ENCODE assay signal across 17 cellular contexts in the genomic region with DNA sequence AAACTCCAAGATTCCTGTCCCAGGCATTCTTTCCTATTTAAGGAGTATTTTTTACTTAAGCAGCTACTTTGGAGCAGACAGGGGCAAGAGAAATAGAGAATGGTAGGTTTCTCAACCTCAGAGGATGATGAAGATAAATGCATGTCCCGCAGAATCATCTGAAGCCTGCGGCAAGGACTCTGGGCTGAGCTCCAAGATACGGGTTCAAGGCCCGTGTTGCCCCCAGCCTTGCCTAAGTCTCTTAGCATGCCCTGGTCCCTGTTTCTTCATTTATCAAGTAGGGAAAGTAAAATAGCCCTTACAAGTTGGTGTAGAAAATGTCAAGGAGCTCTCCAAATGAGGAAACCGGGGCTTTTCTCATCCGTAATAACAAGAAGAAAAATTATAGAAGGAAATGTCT.
DNase-seq lines count a peak whose midpoint lies in the region; ATAC-seq and TF ChIP-seq lines count a peak whose summit lies in the region.
"Had no signal": no experiment of that assay in that cellular context is flagged by ENCODE, and none has a peak within 500 bp of the region (broad histone marks: within the 10 kb centered on the region; RNA-seq: fewer than 3 reads in every experiment).

No MANE protein-coding gene starts in this region.

- no peak for ATAC-seq in HG02884 (IDR thresholded peaks at IDR 0.05; ENCODE audit: unreplicated experiment)
- ATAC-seq: GM12878, HCT116 had no signal

- H3K9me3 ChIP-seq in esophagus muscularis mucosa = no peaks in the 10 kb centered on the region
- peaks cover 2% of the 10 kb centered on the region for H3K9me3 ChIP-seq in trophoblast cell (ENCODE audit: insufficient read depth, low read depth, low read length)
- no peaks in the 10 kb centered on the region for H3K9me3 ChIP-seq in spleen
- H3K9me3 ChIP-seq: BLaER1 treated with 17β-estradiol and CSF1 and Interleukin-3, amounts not matched to agents 10 nM and 100 nM had no signal

- no peak overlapping the region for H3K23ac ChIP-seq in trophoblast cell (ENCODE audit: low read length)

- H3K4ac ChIP-seq in trophoblast cell (ENCODE audit: low read depth, low read length) = no peak overlapping the region

- H2BK12ac ChIP-seq in trophoblast cell (ENCODE audit: low read length) = no peak overlapping the region

- H3K4me3 ChIP-seq in esophagus muscularis mucosa = no peak overlapping the region
- H3K4me3 ChIP-seq in trophoblast cell (ENCODE audit: low read depth, low read length) = no peak overlapping the region
- H3K4me3 ChIP-seq in spleen = no peak overlapping the region
- H3K4me3 ChIP-seq: BLaER1 treated with 17β-estradiol and CSF1 and Interleukin-3, amounts not matched to agents 10 nM and 100 nM; GM12878; GM23248 had no signal

- TF ChIP-seq EP300 in esophagus muscularis mucosa (IDR thresholded peaks at IDR 0.05) = no peak

- H3K36me3 ChIP-seq in esophagus muscularis mucosa = no peaks in the 10 kb centered on the region
- no peaks in the 10 kb centered on the region for H3K36me3 ChIP-seq in trophoblast cell (ENCODE audit: control insufficient read depth in 1 of 2, insufficient read depth in 2 of 2, low read length in 2 of 2)
- H3K36me3 ChIP-seq in spleen = no peaks in the 10 kb centered on the region
- H3K36me3 ChIP-seq: BLaER1 treated with 17β-estradiol and CSF1 and Interleukin-3, amounts not matched to agents 10 nM and 100 nM had no signal

- H2AK5ac ChIP-seq in trophoblast cell (ENCODE audit: low read length) = no peak overlapping the region

- no peak overlapping the region for H3K14ac ChIP-seq in trophoblast cell (ENCODE audit: low read length)

- no peak overlapping the region for H3K4me2 ChIP-seq in trophoblast cell (ENCODE audit: low read length)
- H3K4me2 ChIP-seq: BLaER1 treated with 17β-estradiol and CSF1 and Interleukin-3, amounts not matched to agents 10 nM and 100 nM had no signal

- no peak overlapping the region for H4K91ac ChIP-seq in trophoblast cell (ENCODE audit: low read depth, low read length)

- no peak overlapping the region for H2BK5ac ChIP-seq in trophoblast cell (ENCODE audit: low read depth, low read length, poor library complexity)

- no peak for TF ChIP-seq CTCF in C4-2B (conservative IDR thresholded peaks at IDR 0.05)
- TF ChIP-seq CTCF in esophagus muscularis mucosa (IDR thresholded peaks at IDR 0.05) = no peak
- TF ChIP-seq CTCF in spleen (IDR thresholded peaks at IDR 0.05 in 8 of 11, conservative IDR thresholded peaks at IDR 0.05 in 3 of 11) = no peak

- H4K8ac ChIP-seq in trophoblast cell (ENCODE audit: low read depth, low read length) = no peak overlapping the region

- no peak overlapping the region for H3K18ac ChIP-seq in trophoblast cell (ENCODE audit: low read length)

- H2AFZ ChIP-seq in trophoblast cell (ENCODE audit: insufficient read depth, low read length, poor library complexity) = no peak overlapping the region
- H2AFZ ChIP-seq: GM23248 had no signal

- DNase-seq in esophagus muscularis mucosa (ENCODE audit: extremely low spot score) = no peak
- peak; percentile 32 to 53 for DNase-seq in trophoblast cell
- peak; percentile 29 for DNase-seq in spleen
- DNase-seq in DMS114 treated with DMSO at 0.1 percent for 48 hours (lab: John Stamatoyannopoulos, UW; ENCODE audit: unreplicated experiment) = no peak
- DNase-seq in erythroblast (lab: John Stamatoyannopoulos, UW) = no peak
- DNase-seq: ACHN; Calu3; CD4-positive, alpha-beta T cell; DMS 273 treated with DMSO at 0.1 percent for 48 hours; DMS79; GM23248 had no signal

- TF ChIP-seq POLR2A in esophagus muscularis mucosa (IDR thresholded peaks at IDR 0.05; ENCODE audit: low read depth) (no peak), spleen (IDR thresholded peaks at IDR 0.05) (no peak), erythroblast (IDR thresholded peaks at IDR 0.05; ENCODE audit: low read length) (no peak)

- H3K27ac ChIP-seq in C4-2B = peak overlapping the region; percentile 8
- peak overlapping the region; percentile 87 to 99 (median 91) for H3K27ac ChIP-seq in esophagus muscularis mucosa (replicated peaks in 1 of 4)
- no peak overlapping the region for H3K27ac ChIP-seq in trophoblast cell (ENCODE audit: low read depth, low read length)
- H3K27ac ChIP-seq in spleen = no peak overlapping the region
- H3K27ac ChIP-seq: BLaER1 treated with 17β-estradiol and CSF1 and Interleukin-3, amounts not matched to agents 10 nM and 100 nM; GM23248; HL-60 had no signal

- H3K79me2 ChIP-seq in trophoblast cell (ENCODE audit: control insufficient read depth, insufficient read depth, low read length, poor library complexity) = peaks cover 2% of the 10 kb centered on the region

- H3K79me1 ChIP-seq in trophoblast cell (ENCODE audit: low read length) = peaks cover 15% of the 10 kb centered on the region

- H2BK120ac ChIP-seq in trophoblast cell (ENCODE audit: insufficient read depth, low read length, poor library complexity) = no peak overlapping the region

- peaks cover 23 to 97% (median 94%) of the 10 kb centered on the region in 4 donors for H3K4me1 ChIP-seq in esophagus muscularis mucosa
- peaks cover 22 to 34% of the 10 kb centered on the region in 2 experiments for H3K4me1 ChIP-seq in trophoblast cell (ENCODE audit: control insufficient read depth in 1 of 2, insufficient read depth in 2 of 2, low read length in 2 of 2)
- no peaks in the 10 kb centered on the region for H3K4me1 ChIP-seq in spleen
- H3K4me1 ChIP-seq: BLaER1 treated with 17β-estradiol and CSF1 and Interleukin-3, amounts not matched to agents 10 nM and 100 nM had no signal

- H3K9ac ChIP-seq in trophoblast cell (ENCODE audit: low read length) = no peak overlapping the region
- H3K9ac ChIP-seq: BLaER1 treated with 17β-estradiol and CSF1 and Interleukin-3, amounts not matched to agents 10 nM and 100 nM; GM23248 had no signal

- no peak overlapping the region for H4K12ac ChIP-seq in trophoblast cell (ENCODE audit: low read depth, low read length)

- 78% methylated on average over 6 of the region's 6 CpGs for WGBS in esophagus muscularis mucosa
- no CpG with 5 or more reads among the region's 6 CpGs for WGBS in trophoblast cell (ENCODE audit: extremely low coverage, insufficient coverage, insufficient read length)
- 80 to 83% (median 82%) methylated on average over 6 of the region's 6 CpGs for whole genome bisulfite sequencing in spleen, 5 donors

- H3K27me3 ChIP-seq in esophagus muscularis mucosa (no peaks in the 10 kb centered on the region), trophoblast cell (ENCODE audit: insufficient read depth, low read length) (no peaks in the 10 kb centered on the region), spleen (replicated peaks in 1 of 7) (peaks cover 0 to 6% (median 0%) of the 10 kb centered on the region in 7 donors)
- H3K27me3 ChIP-seq: BLaER1 treated with 17β-estradiol and CSF1 and Interleukin-3, amounts not matched to agents 10 nM and 100 nM had no signal

- intact Hi-C loops in esophagus muscularis mucosa (cut with DNase I) = loop anchor here (5.0 kb wide), 1 partner anchor 172 kb away; no protein-coding TSS in a partner anchor
- intact Hi-C loops in spleen (cut with DNase I; ENCODE audit: low total_unique reads) = no loop called here

Comparison
In these comparisons a context has a peak if more than half of its experiments do, and no peak if none do; other contexts are left out.
1. H3K27ac ChIP-seq: peak in C4-2B (single experiment) and esophagus muscularis mucosa (4 of 4); none in trophoblast cell (single experiment) and spleen (0 of 8).
2. DNase-seq: peak in trophoblast cell (2 of 2) and spleen (single experiment); none in esophagus muscularis mucosa (single experiment), DMS114 treated with DMSO at 0.1 percent for 48 hours (single experiment) and erythroblast (0 of 2).